8 cellular contexts compared by ENCODE assay signal in genomic region chr3:170811928-170812591, GRCh38. TPM values are rescaled to one million over a fixed set of nuclear protein-coding genes. Genes with fewer than 3 reads are reported as not detected.
DNase-seq lines count a peak whose midpoint lies in the region; ATAC-seq lines count a peak whose summit lies in the region.

No MANE protein-coding gene starts in this region.

- H3K27me3 Mint-ChIP-seq in central memory CD8-positive, alpha-beta T cell, result peaks cover 9% of the 10 kb centered on the region

- DNase-seq in A172 (ENCODE audit: low spot score) (peak; percentile 88), NCI-H446 (lab: John Stamatoyannopoulos, UW) (peak; percentile 77 to 87), left kidney (ENCODE audit: low read depth, low spot score) (peak; percentile 91)
- peak; percentile 46 to 56 for DNase-seq in central memory CD8-positive, alpha-beta T cell (ENCODE audit: low spot score in 2 of 2)
- DNase-seq in stimulated activated CD4-positive, alpha-beta T cell treated with anti-CD3 and anti-CD28 coated beads, Interleukin-4, amount 100 ng/mL, for 24 hours, result peak; percentile 71

- H3K36me3 Mint-ChIP-seq in central memory CD8-positive, alpha-beta T cell (ENCODE audit: insufficient read depth), result no peaks in the 10 kb centered on the region

- H3K9me3 Mint-ChIP-seq in central memory CD8-positive, alpha-beta T cell, result no peaks in the 10 kb centered on the region

- H3K27ac Mint-ChIP-seq in central memory CD8-positive, alpha-beta T cell (ENCODE audit: low read depth), result no peak overlapping the region

- H3K4me3 Mint-ChIP-seq in central memory CD8-positive, alpha-beta T cell, result no peak overlapping the region

- peak; percentile 88 for ATAC-seq in GM18502 (IDR thresholded peaks at IDR 0.05; ENCODE audit: poor library complexity, unreplicated experiment)
- ATAC-seq in HG03175 (IDR thresholded peaks at IDR 0.05; ENCODE audit: unreplicated experiment), result peak; percentile 71
- peak; percentile 64 to 76 for ATAC-seq in activated CD4-positive, CD25-positive, alpha-beta regulatory T cell treated with anti-CD3 and anti-CD28 coated beads, Interleukin-2, amount 50 U/mL, for 24 hours
- ATAC-seq in central memory CD8-positive, alpha-beta T cell (replicated peaks; ENCODE audit: extremely low read depth, poor library complexity, severe bottlenecking), result peak; percentile 73

- H3K4me1 Mint-ChIP-seq in central memory CD8-positive, alpha-beta T cell, result peaks cover 6% of the 10 kb centered on the region

RNA-seq across cellular contexts. Expression of gene RPL22L1, which starts 57.9 kb away (rescaled TPM):
- 621 and 649 TPM in 2 replicates for total RNA-seq in A172 (2014; rRNA removed; shearing (Covaris generic))

Comparison
In these comparisons a context has a peak if more than half of its experiments do, and no peak if none do; other contexts are left out.
1. Peak in every context shown above with its lines: DNase-seq and ATAC-seq.